Comparison of ENCODE assay signal across 1 cellular context in the genomic region with DNA sequence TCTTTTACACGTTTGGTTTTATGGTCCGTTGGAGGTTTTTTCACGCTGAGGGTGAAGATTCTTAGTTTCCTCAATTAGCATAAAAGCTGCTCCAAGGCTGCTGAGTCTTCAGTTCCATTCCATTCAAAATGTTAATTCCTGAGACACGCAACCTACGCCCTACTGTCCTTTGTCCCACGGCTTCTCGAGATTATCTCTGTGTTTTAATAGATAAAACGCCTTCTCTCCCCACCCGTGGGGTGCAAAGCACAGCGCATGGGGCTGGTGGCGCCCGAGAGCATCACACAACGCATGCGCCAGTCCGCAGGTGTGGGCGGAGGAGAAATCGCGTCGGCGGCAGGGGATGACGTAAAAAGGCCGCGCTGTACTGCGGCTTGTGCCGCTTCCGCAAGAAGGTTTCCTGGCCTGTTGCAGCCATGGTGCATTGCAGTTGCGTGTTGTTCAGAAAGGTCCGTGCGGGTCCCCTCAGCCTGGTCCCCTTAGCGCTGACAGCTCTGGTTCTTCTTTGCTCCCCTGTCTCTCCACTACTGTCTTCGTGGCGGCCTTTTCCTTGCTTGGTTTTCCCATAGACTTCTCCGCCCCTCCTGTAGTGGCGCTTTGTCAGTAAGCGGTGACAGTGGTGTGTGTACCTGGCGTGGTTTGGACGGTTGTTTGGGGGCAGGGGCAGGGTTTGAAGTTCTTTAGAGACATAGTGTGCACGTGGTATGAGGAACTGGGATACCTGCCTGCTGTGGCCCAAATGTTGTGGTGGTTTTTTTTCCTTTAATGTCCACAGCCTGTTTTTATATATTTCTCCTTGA.
TF ChIP-seq lines count a peak whose summit lies in the region.

A gene with protein sequence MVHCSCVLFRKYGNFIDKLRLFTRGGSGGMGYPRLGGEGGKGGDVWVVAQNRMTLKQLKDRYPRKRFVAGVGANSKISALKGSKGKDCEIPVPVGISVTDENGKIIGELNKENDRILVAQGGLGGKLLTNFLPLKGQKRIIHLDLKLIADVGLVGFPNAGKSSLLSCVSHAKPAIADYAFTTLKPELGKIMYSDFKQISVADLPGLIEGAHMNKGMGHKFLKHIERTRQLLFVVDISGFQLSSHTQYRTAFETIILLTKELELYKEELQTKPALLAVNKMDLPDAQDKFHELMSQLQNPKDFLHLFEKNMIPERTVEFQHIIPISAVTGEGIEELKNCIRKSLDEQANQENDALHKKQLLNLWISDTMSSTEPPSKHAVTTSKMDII (plus strand): TSS at position 391 of the 800 bp plus-strand sequence. CDS start 26 bp downstream, at position 417.

TF ChIP-seq in K562, 482 proteins besides CTCF, POLR2A, EP300 and RAD21 (continued from another document and continues in another):
- TF ChIP-seq, protein P1, sequence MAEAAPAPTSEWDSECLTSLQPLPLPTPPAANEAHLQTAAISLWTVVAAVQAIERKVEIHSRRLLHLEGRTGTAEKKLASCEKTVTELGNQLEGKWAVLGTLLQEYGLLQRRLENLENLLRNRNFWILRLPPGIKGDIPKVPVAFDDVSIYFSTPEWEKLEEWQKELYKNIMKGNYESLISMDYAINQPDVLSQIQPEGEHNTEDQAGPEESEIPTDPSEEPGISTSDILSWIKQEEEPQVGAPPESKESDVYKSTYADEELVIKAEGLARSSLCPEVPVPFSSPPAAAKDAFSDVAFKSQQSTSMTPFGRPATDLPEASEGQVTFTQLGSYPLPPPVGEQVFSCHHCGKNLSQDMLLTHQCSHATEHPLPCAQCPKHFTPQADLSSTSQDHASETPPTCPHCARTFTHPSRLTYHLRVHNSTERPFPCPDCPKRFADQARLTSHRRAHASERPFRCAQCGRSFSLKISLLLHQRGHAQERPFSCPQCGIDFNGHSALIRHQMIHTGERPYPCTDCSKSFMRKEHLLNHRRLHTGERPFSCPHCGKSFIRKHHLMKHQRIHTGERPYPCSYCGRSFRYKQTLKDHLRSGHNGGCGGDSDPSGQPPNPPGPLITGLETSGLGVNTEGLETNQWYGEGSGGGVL (CRISPR knock-in tag; IDR thresholded peaks at IDR 0.05): no peak
- TF ChIP-seq ZNF76 (CRISPR knock-in tag; IDR thresholded peaks at IDR 0.05; ENCODE audit: borderline replicate concordance) (no peak), STAT5A (IDR thresholded peaks at IDR 0.05; ENCODE audit: borderline replicate concordance, low read length) (no peak), SIN3B (IDR thresholded peaks at IDR 0.05; ENCODE audit: low read depth) (peak; percentile 91; the same call in 1 of the 2 replicates), HSF4 (CRISPR knock-in tag; IDR thresholded peaks at IDR 0.05; ENCODE audit: borderline replicate concordance) (no peak), FOXM1 (IDR thresholded peaks at IDR 0.05; ENCODE audit: low read depth) (peak; percentile 70; the same call in 1 of the 2 replicates), FOXM1 (CRISPR knock-in tag; IDR thresholded peaks at IDR 0.05; ENCODE audit: low read depth) (no peak), ZNF830 (CRISPR knock-in tag; IDR thresholded peaks at IDR 0.05) (no peak), HDAC2 (IDR thresholded peaks at IDR 0.05) (peak; percentile 94), NR3C1 (CRISPR knock-in tag; IDR thresholded peaks at IDR 0.05) (no peak), ETV6 (IDR thresholded peaks at IDR 0.05; ENCODE audit: borderline replicate concordance in 1 of 2, low read depth in 2 of 2, low read length in 1 of 2) (peak in 1 of 2 experiments; percentile 34; a peak in 1 of 4 replicates), ETV6 (CRISPR knock-in tag; IDR thresholded peaks at IDR 0.05; ENCODE audit: borderline replicate concordance) (no peak), TEAD1 (CRISPR knock-in tag; IDR thresholded peaks at IDR 0.05) (peak in 1 of 2 experiments; percentile 72; a peak in 2 of 4 replicates), NRF1 (conservative IDR thresholded peaks at IDR 0.05 in 1 of 2, IDR thresholded peaks at IDR 0.05 in 1 of 2) (peak; percentile 97 to 98), PHB2 (IDR thresholded peaks at IDR 0.05; ENCODE audit: low read depth) (peak; percentile 35; the same call in 1 of the 2 replicates), BRF1 (IDR thresholded peaks at IDR 0.05; ENCODE audit: borderline replicate concordance, extremely low read depth, insufficient read length) (no peak), PTBP1 (IDR thresholded peaks at IDR 0.05; ENCODE audit: low read depth, low read length) (no peak), NCOA6 (IDR thresholded peaks at IDR 0.05) (no peak)
- TF ChIP-seq, protein P2, sequence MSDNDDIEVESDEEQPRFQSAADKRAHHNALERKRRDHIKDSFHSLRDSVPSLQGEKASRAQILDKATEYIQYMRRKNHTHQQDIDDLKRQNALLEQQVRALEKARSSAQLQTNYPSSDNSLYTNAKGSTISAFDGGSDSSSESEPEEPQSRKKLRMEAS (CRISPR knock-in tag; IDR thresholded peaks at IDR 0.05): peak; percentile 88
- TF ChIP-seq, protein P3, sequence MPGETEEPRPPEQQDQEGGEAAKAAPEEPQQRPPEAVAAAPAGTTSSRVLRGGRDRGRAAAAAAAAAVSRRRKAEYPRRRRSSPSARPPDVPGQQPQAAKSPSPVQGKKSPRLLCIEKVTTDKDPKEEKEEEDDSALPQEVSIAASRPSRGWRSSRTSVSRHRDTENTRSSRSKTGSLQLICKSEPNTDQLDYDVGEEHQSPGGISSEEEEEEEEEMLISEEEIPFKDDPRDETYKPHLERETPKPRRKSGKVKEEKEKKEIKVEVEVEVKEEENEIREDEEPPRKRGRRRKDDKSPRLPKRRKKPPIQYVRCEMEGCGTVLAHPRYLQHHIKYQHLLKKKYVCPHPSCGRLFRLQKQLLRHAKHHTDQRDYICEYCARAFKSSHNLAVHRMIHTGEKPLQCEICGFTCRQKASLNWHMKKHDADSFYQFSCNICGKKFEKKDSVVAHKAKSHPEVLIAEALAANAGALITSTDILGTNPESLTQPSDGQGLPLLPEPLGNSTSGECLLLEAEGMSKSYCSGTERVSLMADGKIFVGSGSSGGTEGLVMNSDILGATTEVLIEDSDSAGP (CRISPR knock-in tag; IDR thresholded peaks at IDR 0.05): peak; percentile 75
- TF ChIP-seq, protein P4, sequence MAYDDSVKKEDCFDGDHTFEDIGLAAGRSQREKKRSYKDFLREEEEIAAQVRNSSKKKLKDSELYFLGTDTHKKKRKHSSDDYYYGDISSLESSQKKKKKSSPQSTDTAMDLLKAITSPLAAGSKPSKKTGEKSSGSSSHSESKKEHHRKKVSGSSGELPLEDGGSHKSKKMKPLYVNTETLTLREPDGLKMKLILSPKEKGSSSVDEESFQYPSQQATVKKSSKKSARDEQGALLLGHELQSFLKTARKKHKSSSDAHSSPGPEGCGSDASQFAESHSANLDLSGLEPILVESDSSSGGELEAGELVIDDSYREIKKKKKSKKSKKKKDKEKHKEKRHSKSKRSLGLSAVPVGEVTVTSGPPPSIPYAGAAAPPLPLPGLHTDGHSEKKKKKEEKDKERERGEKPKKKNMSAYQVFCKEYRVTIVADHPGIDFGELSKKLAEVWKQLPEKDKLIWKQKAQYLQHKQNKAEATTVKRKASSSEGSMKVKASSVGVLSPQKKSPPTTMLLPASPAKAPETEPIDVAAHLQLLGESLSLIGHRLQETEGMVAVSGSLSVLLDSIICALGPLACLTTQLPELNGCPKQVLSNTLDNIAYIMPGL (CRISPR knock-in tag; IDR thresholded peaks at IDR 0.05): peak; percentile 82; the same call in 1 of the 2 replicates
- TF ChIP-seq, protein P5, sequence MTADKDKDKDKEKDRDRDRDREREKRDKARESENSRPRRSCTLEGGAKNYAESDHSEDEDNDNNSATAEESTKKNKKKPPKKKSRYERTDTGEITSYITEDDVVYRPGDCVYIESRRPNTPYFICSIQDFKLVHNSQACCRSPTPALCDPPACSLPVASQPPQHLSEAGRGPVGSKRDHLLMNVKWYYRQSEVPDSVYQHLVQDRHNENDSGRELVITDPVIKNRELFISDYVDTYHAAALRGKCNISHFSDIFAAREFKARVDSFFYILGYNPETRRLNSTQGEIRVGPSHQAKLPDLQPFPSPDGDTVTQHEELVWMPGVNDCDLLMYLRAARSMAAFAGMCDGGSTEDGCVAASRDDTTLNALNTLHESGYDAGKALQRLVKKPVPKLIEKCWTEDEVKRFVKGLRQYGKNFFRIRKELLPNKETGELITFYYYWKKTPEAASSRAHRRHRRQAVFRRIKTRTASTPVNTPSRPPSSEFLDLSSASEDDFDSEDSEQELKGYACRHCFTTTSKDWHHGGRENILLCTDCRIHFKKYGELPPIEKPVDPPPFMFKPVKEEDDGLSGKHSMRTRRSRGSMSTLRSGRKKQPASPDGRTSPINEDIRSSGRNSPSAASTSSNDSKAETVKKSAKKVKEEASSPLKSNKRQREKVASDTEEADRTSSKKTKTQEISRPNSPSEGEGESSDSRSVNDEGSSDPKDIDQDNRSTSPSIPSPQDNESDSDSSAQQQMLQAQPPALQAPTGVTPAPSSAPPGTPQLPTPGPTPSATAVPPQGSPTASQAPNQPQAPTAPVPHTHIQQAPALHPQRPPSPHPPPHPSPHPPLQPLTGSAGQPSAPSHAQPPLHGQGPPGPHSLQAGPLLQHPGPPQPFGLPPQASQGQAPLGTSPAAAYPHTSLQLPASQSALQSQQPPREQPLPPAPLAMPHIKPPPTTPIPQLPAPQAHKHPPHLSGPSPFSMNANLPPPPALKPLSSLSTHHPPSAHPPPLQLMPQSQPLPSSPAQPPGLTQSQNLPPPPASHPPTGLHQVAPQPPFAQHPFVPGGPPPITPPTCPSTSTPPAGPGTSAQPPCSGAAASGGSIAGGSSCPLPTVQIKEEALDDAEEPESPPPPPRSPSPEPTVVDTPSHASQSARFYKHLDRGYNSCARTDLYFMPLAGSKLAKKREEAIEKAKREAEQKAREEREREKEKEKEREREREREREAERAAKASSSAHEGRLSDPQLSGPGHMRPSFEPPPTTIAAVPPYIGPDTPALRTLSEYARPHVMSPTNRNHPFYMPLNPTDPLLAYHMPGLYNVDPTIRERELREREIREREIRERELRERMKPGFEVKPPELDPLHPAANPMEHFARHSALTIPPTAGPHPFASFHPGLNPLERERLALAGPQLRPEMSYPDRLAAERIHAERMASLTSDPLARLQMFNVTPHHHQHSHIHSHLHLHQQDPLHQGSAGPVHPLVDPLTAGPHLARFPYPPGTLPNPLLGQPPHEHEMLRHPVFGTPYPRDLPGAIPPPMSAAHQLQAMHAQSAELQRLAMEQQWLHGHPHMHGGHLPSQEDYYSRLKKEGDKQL (CRISPR knock-in tag; IDR thresholded peaks at IDR 0.05; ENCODE audit: borderline replicate concordance): no peak
- TF ChIP-seq, protein P6, sequence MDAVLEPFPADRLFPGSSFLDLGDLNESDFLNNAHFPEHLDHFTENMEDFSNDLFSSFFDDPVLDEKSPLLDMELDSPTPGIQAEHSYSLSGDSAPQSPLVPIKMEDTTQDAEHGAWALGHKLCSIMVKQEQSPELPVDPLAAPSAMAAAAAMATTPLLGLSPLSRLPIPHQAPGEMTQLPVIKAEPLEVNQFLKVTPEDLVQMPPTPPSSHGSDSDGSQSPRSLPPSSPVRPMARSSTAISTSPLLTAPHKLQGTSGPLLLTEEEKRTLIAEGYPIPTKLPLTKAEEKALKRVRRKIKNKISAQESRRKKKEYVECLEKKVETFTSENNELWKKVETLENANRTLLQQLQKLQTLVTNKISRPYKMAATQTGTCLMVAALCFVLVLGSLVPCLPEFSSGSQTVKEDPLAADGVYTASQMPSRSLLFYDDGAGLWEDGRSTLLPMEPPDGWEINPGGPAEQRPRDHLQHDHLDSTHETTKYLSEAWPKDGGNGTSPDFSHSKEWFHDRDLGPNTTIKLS (IDR thresholded peaks at IDR 0.05; ENCODE audit: borderline replicate concordance, low read depth): peak; percentile 86; the same call in 1 of the 2 replicates
- TF ChIP-seq, protein P7, sequence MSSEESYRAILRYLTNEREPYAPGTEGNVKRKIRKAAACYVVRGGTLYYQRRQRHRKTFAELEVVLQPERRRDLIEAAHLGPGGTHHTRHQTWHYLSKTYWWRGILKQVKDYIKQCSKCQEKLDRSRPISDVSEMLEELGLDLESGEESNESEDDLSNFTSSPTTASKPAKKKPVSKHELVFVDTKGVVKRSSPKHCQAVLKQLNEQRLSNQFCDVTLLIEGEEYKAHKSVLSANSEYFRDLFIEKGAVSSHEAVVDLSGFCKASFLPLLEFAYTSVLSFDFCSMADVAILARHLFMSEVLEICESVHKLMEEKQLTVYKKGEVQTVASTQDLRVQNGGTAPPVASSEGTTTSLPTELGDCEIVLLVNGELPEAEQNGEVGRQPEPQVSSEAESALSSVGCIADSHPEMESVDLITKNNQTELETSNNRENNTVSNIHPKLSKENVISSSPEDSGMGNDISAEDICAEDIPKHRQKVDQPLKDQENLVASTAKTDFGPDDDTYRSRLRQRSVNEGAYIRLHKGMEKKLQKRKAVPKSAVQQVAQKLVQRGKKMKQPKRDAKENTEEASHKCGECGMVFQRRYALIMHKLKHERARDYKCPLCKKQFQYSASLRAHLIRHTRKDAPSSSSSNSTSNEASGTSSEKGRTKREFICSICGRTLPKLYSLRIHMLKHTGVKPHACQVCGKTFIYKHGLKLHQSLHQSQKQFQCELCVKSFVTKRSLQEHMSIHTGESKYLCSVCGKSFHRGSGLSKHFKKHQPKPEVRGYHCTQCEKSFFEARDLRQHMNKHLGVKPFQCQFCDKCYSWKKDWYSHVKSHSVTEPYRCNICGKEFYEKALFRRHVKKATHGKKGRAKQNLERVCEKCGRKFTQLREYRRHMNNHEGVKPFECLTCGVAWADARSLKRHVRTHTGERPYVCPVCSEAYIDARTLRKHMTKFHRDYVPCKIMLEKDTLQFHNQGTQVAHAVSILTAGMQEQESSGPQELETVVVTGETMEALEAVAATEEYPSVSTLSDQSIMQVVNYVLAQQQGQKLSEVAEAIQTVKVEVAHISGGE (CRISPR knock-in tag; IDR thresholded peaks at IDR 0.05): peak in 2 of 3 experiments; percentile 37 to 83; a peak in 3 of 6 replicates
- TF ChIP-seq, protein P8, sequence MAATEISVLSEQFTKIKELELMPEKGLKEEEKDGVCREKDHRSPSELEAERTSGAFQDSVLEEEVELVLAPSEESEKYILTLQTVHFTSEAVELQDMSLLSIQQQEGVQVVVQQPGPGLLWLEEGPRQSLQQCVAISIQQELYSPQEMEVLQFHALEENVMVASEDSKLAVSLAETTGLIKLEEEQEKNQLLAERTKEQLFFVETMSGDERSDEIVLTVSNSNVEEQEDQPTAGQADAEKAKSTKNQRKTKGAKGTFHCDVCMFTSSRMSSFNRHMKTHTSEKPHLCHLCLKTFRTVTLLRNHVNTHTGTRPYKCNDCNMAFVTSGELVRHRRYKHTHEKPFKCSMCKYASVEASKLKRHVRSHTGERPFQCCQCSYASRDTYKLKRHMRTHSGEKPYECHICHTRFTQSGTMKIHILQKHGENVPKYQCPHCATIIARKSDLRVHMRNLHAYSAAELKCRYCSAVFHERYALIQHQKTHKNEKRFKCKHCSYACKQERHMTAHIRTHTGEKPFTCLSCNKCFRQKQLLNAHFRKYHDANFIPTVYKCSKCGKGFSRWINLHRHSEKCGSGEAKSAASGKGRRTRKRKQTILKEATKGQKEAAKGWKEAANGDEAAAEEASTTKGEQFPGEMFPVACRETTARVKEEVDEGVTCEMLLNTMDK (IDR thresholded peaks at IDR 0.05; ENCODE audit: borderline replicate concordance, insufficient read depth, low read depth, low read length, poor library complexity, severe bottlenecking): peak; percentile 67
